ENCODE assay signal across 8 cellular contexts in the genomic region with DNA sequence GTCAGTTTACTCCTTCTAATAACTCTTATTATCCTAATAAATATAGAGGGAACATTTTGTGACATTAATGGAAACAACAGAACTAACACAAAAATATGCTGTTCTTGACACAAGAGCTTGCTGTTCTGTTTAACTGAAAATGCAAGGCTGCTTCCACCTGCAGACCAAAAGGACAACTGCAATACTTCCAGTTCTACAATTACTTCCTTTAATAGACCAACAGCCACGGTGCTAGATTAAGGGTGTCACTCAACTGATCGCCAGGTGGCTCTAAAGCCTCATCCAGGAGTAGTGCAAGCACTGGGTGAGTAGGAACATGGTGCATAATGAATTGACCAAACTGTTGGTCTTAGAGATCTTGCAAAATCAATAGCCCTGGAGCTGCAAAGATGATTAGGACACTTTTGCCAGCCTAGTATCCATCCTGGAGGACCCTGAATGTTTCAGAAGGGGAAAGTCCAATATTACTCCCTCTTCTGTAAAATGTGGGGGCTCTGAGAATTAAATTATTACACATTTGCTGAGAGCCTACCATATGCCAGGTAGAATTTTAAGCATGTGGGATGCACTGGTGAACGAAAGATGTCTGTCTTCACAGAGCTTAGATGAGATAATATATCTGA. TPM values are rescaled to one million over a fixed set of nuclear protein-coding genes. Genes with fewer than 3 reads are reported as not detected.
DNase-seq lines count a peak whose midpoint lies in the region; ATAC-seq, FAIRE-seq and TF ChIP-seq lines count a peak whose summit lies in the region.

No MANE protein-coding gene starts in this region.

- H3K9ac ChIP-seq in keratinocyte (ENCODE audit: control insufficient read depth, extremely low read depth, insufficient read depth, low read length), result no peak overlapping the region

- no peaks in the 10 kb centered on the region for H3K27me3 ChIP-seq in AG04450 (ENCODE audit: control insufficient read depth, insufficient read depth, low read length)
- H3K27me3 ChIP-seq in keratinocyte (ENCODE audit: control insufficient read depth, extremely low read depth, insufficient read depth, low read length), result no peaks in the 10 kb centered on the region
- H3K27me3 ChIP-seq in ascending aorta, result no peaks in the 10 kb centered on the region

- peak; percentile 68 for ATAC-seq in HG02763 (IDR thresholded peaks at IDR 0.05; ENCODE audit: unreplicated experiment)

- H3K9me3 ChIP-seq in AG04450 (ENCODE audit: control insufficient read depth, insufficient read depth, low read length) (no peaks in the 10 kb centered on the region), keratinocyte (ENCODE audit: control insufficient read depth, low read depth, low read length) (no peaks in the 10 kb centered on the region), ascending aorta (no peaks in the 10 kb centered on the region)

- no peak overlapping the region for H3K4me3 ChIP-seq in AG04450 (ENCODE audit: low read depth, low read length)
- H3K4me3 ChIP-seq in keratinocyte (ENCODE audit: control insufficient read depth in 2 of 3, extremely low read depth in 1 of 3, insufficient read depth in 2 of 3, low read depth in 1 of 3, low read length in 3 of 3), result no peak overlapping the region
- no peak overlapping the region for H3K4me3 ChIP-seq in ascending aorta

- H3K4me1 ChIP-seq in keratinocyte (ENCODE audit: control insufficient read depth, extremely low read depth, insufficient read depth, low read length), result peaks cover 44% of the 10 kb centered on the region
- no peaks in the 10 kb centered on the region for H3K4me1 ChIP-seq in ascending aorta

- no peak overlapping the region for H3K4me2 ChIP-seq in keratinocyte (ENCODE audit: control insufficient read depth, extremely low read depth, insufficient read depth, low read depth, low read length)

- no peaks in the 10 kb centered on the region for H3K79me2 ChIP-seq in keratinocyte (ENCODE audit: control insufficient read depth, insufficient read depth, low read length)

- TF ChIP-seq CTCF in AG04450 (IDR thresholded peaks at IDR 0.05; ENCODE audit: low read depth, low read length) (peak; percentile 66), keratinocyte (optimal IDR thresholded peaks at IDR 0.05 in 1 of 3, IDR thresholded peaks at IDR 0.05 in 1 of 3, conservative IDR thresholded peaks at IDR 0.05 in 1 of 3; ENCODE audit: extremely low read depth in 1 of 3, insufficient read depth in 2 of 3, low read length in 3 of 3) (peak; percentile 75 to 99 (median 93)), ascending aorta (IDR thresholded peaks at IDR 0.05) (peak in 1 of 3 experiments; percentile 24)

- dilution Hi-C loops in keratinocyte (cut with MboI; ENCODE audit: extremely low pct_ligation_motif_present, low sequenced_read_pairs), result no loop called here

- FAIRE-seq in GM12892 (lab: Jason Lieb, UNC) (peak; percentile 87), keratinocyte (lab: Jason Lieb, UNC) (peak; percentile 99)

- H4K20me1 ChIP-seq in keratinocyte (ENCODE audit: control insufficient read depth, extremely low read depth, insufficient read depth, low read length), result no peaks in the 10 kb centered on the region

- intact Hi-C loops in ascending aorta (cut with DNase I), result no loop called here

- H2AFZ ChIP-seq in keratinocyte (ENCODE audit: control insufficient read depth, low read length), result no peak overlapping the region

- H3K9me1 ChIP-seq in keratinocyte (ENCODE audit: control insufficient read depth, extremely low read depth, insufficient read depth, low read length), result no peaks in the 10 kb centered on the region

- no peaks in the 10 kb centered on the region for H3K36me3 ChIP-seq in keratinocyte (ENCODE audit: control insufficient read depth in 2 of 2, extremely low read depth in 1 of 2, insufficient read depth in 2 of 2, low read length in 2 of 2)
- no peaks in the 10 kb centered on the region for H3K36me3 ChIP-seq in ascending aorta

- DNase-seq in AG04450 (ENCODE audit: low read depth, low spot score) (no peak), GM12892 (ENCODE audit: insufficient read length) (no peak), NCI-H1105 (lab: John Stamatoyannopoulos, UW) (peak; percentile 27), keratinocyte (ENCODE audit: low read depth, low spot score) (peak; percentile 76), ascending aorta (ENCODE audit: low spot score in 2 of 2) (no peak), occipital lobe (lab: John Stamatoyannopoulos, UW) (no peak)
- DNase-seq in activated naive CD4-positive, alpha-beta T cell treated with anti-CD3 and anti-CD28 coated beads, Interleukin-2, amount 50 U/mL, for 16 hours, result peak; percentile 12

- POLR2A ChIA-PET in AG04450 (lab: Yijun Ruan, JAX), result no interaction called here

- H3K27ac ChIP-seq in AG04450 (ENCODE audit: low read depth, low read length), result no peak overlapping the region
- peak overlapping the region; percentile 91 for H3K27ac ChIP-seq in keratinocyte (ENCODE audit: control insufficient read depth, insufficient read depth, low read length)
- no peak overlapping the region for H3K27ac ChIP-seq in ascending aorta

- no peak for TF ChIP-seq POLR2A in GM12892 (IDR thresholded peaks at IDR 0.05; ENCODE audit: low read depth, low read length)

- CTCF ChIA-PET in AG04450 (lab: Charles Lee), result interaction anchor here (0.5 to 2.8 kb wide), 4 partner anchors 159 to 423 kb away, joined by 3 to 19 read pairs (median 8); no protein-coding TSS in a partner anchor

RNA-seq across cellular contexts. Expression of gene CLDN16, which starts 3.6 kb away (rescaled TPM):
- polyA plus RNA-seq in AG04450 (2011; rRNA removed), result 0.04 and 0.25 TPM in 2 replicates
- not detected in 2 replicates for polyA minus RNA-seq in AG04450 (2011; rRNA and poly(A)+ RNA removed)
- polyA plus RNA-seq in GM12892 (2012; ENCODE audit: missing spikeins), result 3.3 TPM
- 0.52 to 2.6 TPM (median 0.88 TPM) in 3 replicates for polyA plus RNA-seq in keratinocyte
- polyA plus RNA-seq in keratinocyte (2011; ENCODE audit: low read depth), result 4.1 TPM
- 1.7 and 2.1 TPM in 2 replicates for polyA plus RNA-seq in keratinocyte (2011; cell fraction: cytosol; rRNA removed)
- 1.8 and 2.2 TPM in 2 replicates for polyA plus RNA-seq in keratinocyte (2011; cell fraction: nucleus; rRNA removed)
- 0.40 and 6.2 TPM in 2 replicates for polyA plus RNA-seq in keratinocyte (2012; ENCODE audit: low replicate concordance)
- 1.2 to 6.1 TPM (median 3.2 TPM) in 3 replicates for polyA minus RNA-seq in keratinocyte
- not detected for polyA minus RNA-seq in keratinocyte (2011; cell fraction: cytosol; rRNA and poly(A)+ RNA removed)
- polyA minus RNA-seq in keratinocyte (2011; cell fraction: nucleus; rRNA and poly(A)+ RNA removed), result 2.9 and 3.3 TPM in 2 replicates
- total RNA-seq in ascending aorta, result not detected
- under 0.01 TPM for total RNA-seq in occipital lobe

Comparison
In these comparisons a context has a peak if more than half of its experiments do, and no peak if none do; other contexts are left out.
1. DNase-seq: peak in NCI-H1105 (single experiment), activated naive CD4-positive, alpha-beta T cell treated with anti-CD3 and anti-CD28 coated beads, Interleukin-2, amount 50 U/mL, for 16 hours (single experiment) and keratinocyte (single experiment); none in AG04450 (single experiment), GM12892 (single experiment), ascending aorta (0 of 2) and occipital lobe (single experiment).